In genomic region chr2:23361185-23361584, GRCh38 we compare ENCODE assay signal across 15 cellular contexts. TPM values are rescaled to one million over a fixed set of nuclear protein-coding genes. Genes with fewer than 3 reads are reported as not detected.
A peak's percentile ranks its signal among the peaks of the same experiment; 100 is the strongest.
DNase-seq lines count a peak whose midpoint lies in the region; ATAC-seq, FAIRE-seq and TF ChIP-seq lines count a peak whose summit lies in the region.
"Had no signal": no experiment of that assay in that cellular context is flagged by ENCODE, and none has a peak within 500 bp of the region (broad histone marks: within the 10 kb centered on the region; RNA-seq: fewer than 3 reads in every experiment).

No MANE protein-coding gene starts in this region.

- no peaks in the 10 kb centered on the region for H4K20me1 ChIP-seq in HepG2 (ENCODE audit: insufficient read depth, low read length)
- no peaks in the 10 kb centered on the region for H4K20me1 ChIP-seq in H1 (replicated peaks in 1 of 2; ENCODE audit: control insufficient read depth in 1 of 2, insufficient read depth in 2 of 2, low read length in 2 of 2)
- H4K20me1 ChIP-seq: BLaER1 treated with 17β-estradiol and CSF1 and Interleukin-3, amounts not matched to agents 10 nM and 100 nM had no signal

- H4K5ac ChIP-seq in H1 (ENCODE audit: insufficient read length, low read depth, low read length): no peak overlapping the region

- H2BK12ac ChIP-seq in H1 (ENCODE audit: low read depth, low read length): peak overlapping the region; percentile 21

- H3K18ac ChIP-seq in H1 (ENCODE audit: extremely low read depth, low read length): no peak overlapping the region

- H3K23ac ChIP-seq in H1 (ENCODE audit: insufficient read length): no peak overlapping the region

- H3K14ac ChIP-seq in H1 (ENCODE audit: insufficient read length): no peak overlapping the region

- H3K9me3 ChIP-seq in HepG2 (ENCODE audit: low read length): no peaks in the 10 kb centered on the region
- H3K9me3 ChIP-seq in right lobe of liver: no peaks in the 10 kb centered on the region
- no peaks in the 10 kb centered on the region for H3K9me3 ChIP-seq in H1 (ENCODE audit: insufficient read depth in 2 of 2, low read depth in 1 of 2, low read length in 1 of 2)
- no peaks in the 10 kb centered on the region for H3K9me3 ChIP-seq in esophagus squamous epithelium
- H3K9me3 ChIP-seq: BLaER1 treated with 17β-estradiol and CSF1 and Interleukin-3, amounts not matched to agents 10 nM and 100 nM had no signal

- H3K56ac ChIP-seq in H1 (replicated peaks; ENCODE audit: insufficient read length, low read depth, low read length): no peak overlapping the region

- TF ChIP-seq EP300 in HepG2 (IDR thresholded peaks at IDR 0.05; ENCODE audit: low read depth in 2 of 2, low read length in 2 of 2): no peak
- no peak for TF ChIP-seq EP300 in HepG2 (CRISPR knock-in tag; IDR thresholded peaks at IDR 0.05; ENCODE audit: borderline replicate concordance)
- TF ChIP-seq EP300 in H1 (IDR thresholded peaks at IDR 0.05; ENCODE audit: borderline replicate concordance in 1 of 2, low read depth in 2 of 2, low read length in 2 of 2): no peak

- no peak overlapping the region for H3K4me3 ChIP-seq in HepG2 (replicated peaks in 1 of 3; ENCODE audit: insufficient read depth in 1 of 3, low read depth in 2 of 3, low read length in 3 of 3)
- no peak overlapping the region for H3K4me3 ChIP-seq in right lobe of liver
- H3K4me3 ChIP-seq in H1 (ENCODE audit: extremely low read depth in 1 of 4, insufficient read depth in 2 of 4, low read depth in 3 of 4, low read length in 4 of 4): no peak overlapping the region
- no peak overlapping the region for H3K4me3 ChIP-seq in esophagus squamous epithelium
- H3K4me3 ChIP-seq: BLaER1 treated with 17β-estradiol and CSF1 and Interleukin-3, amounts not matched to agents 10 nM and 100 nM; GM12878 had no signal

- no peak overlapping the region for H2BK120ac ChIP-seq in H1 (replicated peaks; ENCODE audit: low read depth, low read length)

- no peak overlapping the region for H4K8ac ChIP-seq in H1 (ENCODE audit: extremely low read depth, insufficient read depth, low read length)

- FAIRE-seq in HepG2 (lab: Jason Lieb, UNC) (no peak), H1 (lab: Jason Lieb, UNC) (no peak)
- FAIRE-seq: GM12878, GM18507 had no signal

- no peak overlapping the region for H2AFZ ChIP-seq in HepG2 (ENCODE audit: low read length)
- H2AFZ ChIP-seq in H1 (ENCODE audit: low read length): no peak overlapping the region

- H3K4me2 ChIP-seq in HepG2 (ENCODE audit: low read depth, low read length) (no peak overlapping the region), H1 (ENCODE audit: insufficient read depth in 1 of 2, low read depth in 2 of 2, low read length in 2 of 2) (no peak overlapping the region)
- H3K4me2 ChIP-seq: BLaER1 treated with 17β-estradiol and CSF1 and Interleukin-3, amounts not matched to agents 10 nM and 100 nM had no signal

- H3K4ac ChIP-seq in H1 (replicated peaks; ENCODE audit: insufficient read length, low read depth, low read length): no peak overlapping the region

- peaks cover 21% of the 10 kb centered on the region for H3K4me1 ChIP-seq in HepG2 (ENCODE audit: insufficient read depth, low read length)
- peaks cover 0 to 13% (median 4%) of the 10 kb centered on the region in 4 donors for H3K4me1 ChIP-seq in right lobe of liver
- H3K4me1 ChIP-seq in H1 (replicated peaks in 1 of 4; ENCODE audit: control insufficient read depth in 3 of 4, insufficient read depth in 4 of 4, low read length in 3 of 4): no peaks in the 10 kb centered on the region; a peak in 1 of 7 replicates
- no peaks in the 10 kb centered on the region for H3K4me1 ChIP-seq in esophagus squamous epithelium
- H3K4me1 ChIP-seq: BLaER1 treated with 17β-estradiol and CSF1 and Interleukin-3, amounts not matched to agents 10 nM and 100 nM had no signal

- in situ Hi-C loops in HepG2 (cut with HindIII; ENCODE audit: extremely low pct_ligation_motif_present, low pct_unique_long_range_greater_than_20kb): no loop called here

- ATAC-seq in HepG2: no peak
- ATAC-seq in right lobe of liver: no peak
- ATAC-seq: GM12878 had no signal

- TF ChIP-seq RAD21 in HepG2 (CRISPR knock-in tag; IDR thresholded peaks at IDR 0.05) (no peak), H1 (IDR thresholded peaks at IDR 0.05 in 1 of 2, conservative IDR thresholded peaks at IDR 0.05 in 1 of 2; ENCODE audit: low read depth in 2 of 2, low read length in 2 of 2) (no peak)

- no peaks in the 10 kb centered on the region for H3K23me2 ChIP-seq in H1 (ENCODE audit: low read depth, low read length)

- H3K79me2 ChIP-seq in HepG2 (ENCODE audit: insufficient read depth, low read length): no peaks in the 10 kb centered on the region
- H3K79me2 ChIP-seq in H1 (ENCODE audit: control insufficient read depth in 1 of 2, insufficient read depth in 2 of 2, low read length in 2 of 2): no peaks in the 10 kb centered on the region

- H3K79me1 ChIP-seq in H1 (ENCODE audit: low read depth, low read length): no peaks in the 10 kb centered on the region

- intact Hi-C loops in HepG2 (cut with micrococcal nuclease; ENCODE audit: unreplicated experiment) (no loop called here), right lobe of liver (cut with DNase I) (no loop called here), esophagus squamous epithelium (cut with DNase I) (no loop called here)

- H3K36me3 ChIP-seq in HepG2 (replicated peaks in 1 of 2; ENCODE audit: control insufficient read depth in 1 of 2, insufficient read depth in 2 of 2, low read length in 2 of 2) (no peaks in the 10 kb centered on the region), right lobe of liver (no peaks in the 10 kb centered on the region), H1 (ENCODE audit: control insufficient read depth in 2 of 4, insufficient read depth in 4 of 4, low read length in 3 of 4) (no peaks in the 10 kb centered on the region), esophagus squamous epithelium (no peaks in the 10 kb centered on the region)
- H3K36me3 ChIP-seq: BLaER1 treated with 17β-estradiol and CSF1 and Interleukin-3, amounts not matched to agents 10 nM and 100 nM had no signal

- no peak overlapping the region for H3K9ac ChIP-seq in HepG2 (ENCODE audit: insufficient read depth, low read depth, low read length)
- H3K9ac ChIP-seq in H1 (replicated peaks in 1 of 4; ENCODE audit: extremely low read depth in 1 of 4, low read depth in 3 of 4, low read length in 3 of 4): no peak overlapping the region
- H3K9ac ChIP-seq: BLaER1 treated with 17β-estradiol and CSF1 and Interleukin-3, amounts not matched to agents 10 nM and 100 nM had no signal

- TF ChIP-seq CTCF in HepG2 (CRISPR knock-in tag; IDR thresholded peaks at IDR 0.05) (no peak), right lobe of liver (IDR thresholded peaks at IDR 0.05) (no peak), H1 (IDR thresholded peaks at IDR 0.05; ENCODE audit: control extremely low read depth in 1 of 3, insufficient read depth in 1 of 3, low read depth in 1 of 3, low read length in 3 of 3) (no peak), esophagus squamous epithelium (IDR thresholded peaks at IDR 0.05) (no peak)

- no peak for TF ChIP-seq POLR2A in HepG2 (IDR thresholded peaks at IDR 0.05; ENCODE audit: insufficient read depth in 1 of 2, low read depth in 2 of 2, low read length in 2 of 2)
- no peak for TF ChIP-seq POLR2A in right lobe of liver (IDR thresholded peaks at IDR 0.05)
- no peak for TF ChIP-seq POLR2A in H1 (IDR thresholded peaks at IDR 0.05; ENCODE audit: control extremely low read depth in 1 of 2, low read depth in 2 of 2, low read length in 2 of 2)
- TF ChIP-seq POLR2A in esophagus squamous epithelium (IDR thresholded peaks at IDR 0.05): no peak

- 67% methylated on average over 3 of the region's 3 CpGs for WGBS in HepG2 (ENCODE audit: low lambda C conversion rate)
- 76% methylated on average over 2 of the region's 3 CpGs for WGBS in right lobe of liver (ENCODE audit: insufficient coverage, low coverage, low lambda C conversion rate, missing lambda C conversion rate)
- 88% methylated on average over 3 of the region's 3 CpGs; no CpG with 5 or more reads in 1 of the 2 experiments for WGBS in H1 (ENCODE audit: extremely low coverage in 1 of 2, insufficient coverage in 1 of 2, insufficient read length in 1 of 2, insufficient replicate concordance in 2 of 2, low coverage in 1 of 2, low lambda C conversion rate in 2 of 2, missing lambda C conversion rate in 1 of 2), 2 experiments
- WGBS in esophagus squamous epithelium, 2 donors: 74 to 75% methylated on average over 3 of the region's 3 CpGs

- CTCF ChIA-PET in HepG2 (lab: Yijun Ruan, JAX; ENCODE audit: low intra/inter-chr PET ratio, low total read pairs): no interaction called here
- CTCF ChIA-PET in H1 (lab: Charles Lee; ENCODE audit: partially characterized antibody): interaction anchor here (0.6 to 1.9 kb wide), 4 partner anchors 10 to 592 kb away, joined by 3 to 9 read pairs (median 4); no protein-coding TSS in a partner anchor

- H2BK20ac ChIP-seq in H1 (ENCODE audit: low read length): no peak overlapping the region

- H2BK15ac ChIP-seq in H1 (ENCODE audit: low read length): no peak overlapping the region

- BruUV-seq in HepG2 (replicated peaks; lab: Mats Ljungman, UMichigan): no TSS peak

- H3K27me3 ChIP-seq in HepG2 (ENCODE audit: control insufficient read depth in 1 of 2, insufficient read depth in 2 of 2, low read length in 2 of 2) (no peaks in the 10 kb centered on the region), right lobe of liver (no peaks in the 10 kb centered on the region), H1 (replicated peaks in 1 of 4; ENCODE audit: control insufficient read depth in 3 of 4, extremely low read depth in 1 of 4, insufficient read depth in 3 of 4, low read length in 3 of 4) (peaks cover 0 to 14% (median 11%) of the 10 kb centered on the region in 4 experiments; a peak in 5 of 7 replicates), esophagus squamous epithelium (peaks cover 0 to 9% (median under 1%) of the 10 kb centered on the region in 4 donors)
- H3K27me3 ChIP-seq: BLaER1 treated with 17β-estradiol and CSF1 and Interleukin-3, amounts not matched to agents 10 nM and 100 nM had no signal

- peak overlapping the region; percentile 32; the same call in 1 of the 2 replicates for H2AK5ac ChIP-seq in H1 (ENCODE audit: low read depth, low read length)

- H3K27ac ChIP-seq in HepG2 (ENCODE audit: extremely low read length, insufficient read depth, low read length) (no peak overlapping the region), right lobe of liver (no peak overlapping the region), H1 (ENCODE audit: low read depth, low read length) (no peak overlapping the region), esophagus squamous epithelium (no peak overlapping the region)
- H3K27ac ChIP-seq: BLaER1 treated with 17β-estradiol and CSF1 and Interleukin-3, amounts not matched to agents 10 nM and 100 nM; HL-60 had no signal

- POLR2A ChIA-PET in HepG2 (lab: Yijun Ruan, JAX) (no interaction called here), H1 (lab: Charles Lee; ENCODE audit: partially characterized antibody) (no interaction called here)

- DNase-seq in HepG2 (ENCODE audit: low spot score) (no peak), right lobe of liver (no peak), H1 (ENCODE audit: low read depth in 1 of 2, low spot score in 2 of 2) (no peak), renal cortical epithelial cell (ENCODE audit: low read depth) (peak; percentile 22), amygdala (lab: John Stamatoyannopoulos, UW) (no peak), NCI-H1436 (lab: John Stamatoyannopoulos, UW) (no peak), esophagus squamous epithelium (lab: John Stamatoyannopoulos, UW) (no peak)
- DNase-seq: 8988T; ACHN; CD4-positive, CD25-positive, alpha-beta regulatory T cell had no signal

- H4K91ac ChIP-seq in H1 (replicated peaks; ENCODE audit: insufficient read length, low read length): no peak overlapping the region

- no peak overlapping the region; the same call in 1 of the 2 replicates for H2BK5ac ChIP-seq in H1 (ENCODE audit: low read depth, low read length)

RNA-seq across cellular contexts. Expression of gene KLHL29, which starts 23.8 kb away (rescaled TPM):
- not detected in 2 replicates for total RNA-seq in HepG2 (2016; rRNA removed; fragmentation: Illumina TruSeq; extraction: Trizol)
- total RNA-seq in HepG2 (2016; cell fraction: cytosol; rRNA removed; fragmentation: Illumina TruSeq; extraction: Trizol; ENCODE audit: low read depth): not detected in 2 replicates
- total RNA-seq in HepG2 (2016; cell fraction: insoluble cytoplasmic fraction; rRNA removed; fragmentation: Illumina TruSeq; extraction: Trizol): not detected in 2 replicates
- total RNA-seq in HepG2 (2016; cell fraction: membrane; rRNA removed; fragmentation: Illumina TruSeq; extraction: Trizol): not detected in 2 replicates
- 0.12 TPM in 1 of 2 replicates, not detected in the other for total RNA-seq in HepG2 (2016; cell fraction: nucleus; rRNA removed; fragmentation: Illumina TruSeq; extraction: Trizol)
- 0.01 and 0.03 TPM in 2 replicates for polyA plus RNA-seq in HepG2 (2011; rRNA removed)
- polyA plus RNA-seq in HepG2 (2011; cell fraction: cytosol; rRNA removed): 0.01 TPM in 2 replicates
- 0.03 and 0.11 TPM in 2 replicates for polyA plus RNA-seq in HepG2 (2011; cell fraction: nucleus; rRNA removed)
- polyA plus RNA-seq in HepG2 (2012): 0.05 and 0.09 TPM in 2 replicates
- not detected in 2 replicates for polyA plus RNA-seq in HepG2 (2016; cell fraction: cytosol; fragmentation: Illumina TruSeq; extraction: Trizol; ENCODE audit: low read depth)
- polyA plus RNA-seq in HepG2 (2016; cell fraction: insoluble cytoplasmic fraction; fragmentation: Illumina TruSeq; extraction: Trizol; ENCODE audit: low read depth): not detected in 2 replicates
- not detected in 2 replicates for polyA plus RNA-seq in HepG2 (2016; cell fraction: membrane; fragmentation: Illumina TruSeq; extraction: Trizol; ENCODE audit: low read depth)
- not detected in 2 replicates for polyA plus RNA-seq in HepG2 (2016; cell fraction: nucleus; fragmentation: Illumina TruSeq; extraction: Trizol; ENCODE audit: insufficient read depth, low read depth)
- 3.2 TPM in 1 of 2 replicates, not detected in the other for polyA minus RNA-seq in HepG2 (2011; rRNA and poly(A)+ RNA removed; ENCODE audit: low replicate concordance)
- 0.09 TPM in 1 of 2 replicates, not detected in the other for polyA minus RNA-seq in HepG2 (2011; cell fraction: cytosol; rRNA and poly(A)+ RNA removed)
- polyA minus RNA-seq in HepG2 (2011; cell fraction: nucleus; rRNA and poly(A)+ RNA removed): not detected in 2 replicates
- 10 to 100 TPM in 2 of 6 experiments, 1 to 10 TPM in 4; 1.2 to 10.2 (median 6.4) TPM for total RNA-seq in right lobe of liver
- total RNA-seq in H1 (2021; fragmentation: NEBNext Ultra II Directional; extraction: Animal tissue kit (Norgen Biotek cat#: 25700)): 4.3 and 4.7 TPM in 2 replicates
- 1.1 and 2.6 TPM in 2 replicates for polyA plus RNA-seq in H1 (2011; rRNA removed)
- 1.8 TPM for polyA plus RNA-seq in H1 (2011; cell fraction: cytosol; rRNA removed)
- 6.5 TPM for polyA plus RNA-seq in H1 (2011; cell fraction: nucleus; rRNA removed)
- polyA plus RNA-seq in H1 (2012, experiment 1 of 2): 2.1 to 2.4 TPM (median 2.2 TPM) in 4 replicates
- polyA plus RNA-seq in H1 (2012, experiment 2 of 2): 1.4 TPM
- 2.0 TPM for polyA plus RNA-seq in H1 (2013, experiment 1 of 2)
- polyA plus RNA-seq in H1 (2013, experiment 2 of 2): 2.0 TPM
- polyA minus RNA-seq in H1 (2011; rRNA and poly(A)+ RNA removed): 1.2 and 1.5 TPM in 2 replicates
- 1.8 TPM for polyA minus RNA-seq in H1 (2011; cell fraction: cytosol; rRNA and poly(A)+ RNA removed)
- 5.0 TPM for polyA minus RNA-seq in H1 (2011; cell fraction: nucleus; rRNA and poly(A)+ RNA removed)
- total RNA-seq in renal cortical epithelial cell: 4.0 and 12.2 TPM in 2 replicates
- 10 to 100 TPM in 1 of 4 donors, 1 to 10 TPM in 3; 3.4 to 11.8 (median 5.9) TPM for total RNA-seq in esophagus squamous epithelium
- total RNA-seq: G401 had no signal
